ENCODE assay signal across 19 cellular contexts in the genomic region with DNA sequence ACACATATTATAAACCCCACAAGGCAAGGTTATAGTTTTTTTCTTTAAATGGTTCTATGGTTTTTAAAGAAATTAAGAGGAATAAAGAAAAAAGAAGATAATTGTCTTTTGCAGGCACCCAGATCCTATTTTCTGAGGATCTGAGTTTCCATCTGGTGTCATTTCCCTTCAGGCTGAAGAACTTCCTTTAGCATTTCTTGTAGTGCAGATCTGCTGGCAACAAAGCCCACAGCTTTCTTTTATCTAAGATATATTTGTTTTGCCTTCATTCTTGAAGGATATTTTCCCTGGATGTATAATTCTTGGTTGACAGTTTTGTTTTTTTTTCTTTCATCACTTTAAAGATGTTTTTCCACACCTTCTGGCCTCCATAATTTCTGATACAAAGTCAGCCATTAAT. TPM values are rescaled to one million over a fixed set of nuclear protein-coding genes. Genes with fewer than 3 reads are reported as not detected.
A peak's percentile ranks its signal among the peaks of the same experiment; 100 is the strongest.
DNase-seq lines count a peak whose midpoint lies in the region; ATAC-seq, FAIRE-seq and TF ChIP-seq lines count a peak whose summit lies in the region.
"Had no signal": no experiment of that assay in that cellular context is flagged by ENCODE, and none has a peak within 500 bp of the region (broad histone marks: within the 10 kb centered on the region; RNA-seq: fewer than 3 reads in every experiment).

No MANE protein-coding gene starts in this region.

- H3K27ac ChIP-seq in astrocyte (ENCODE audit: low read depth, low read length) (no peak overlapping the region), caudate nucleus (ENCODE audit: low read depth, low read length) (no peak overlapping the region), GM23338 (ENCODE audit: low read depth) (no peak overlapping the region)
- H3K27ac ChIP-seq: C4-2B, HL-60 had no signal

- ATAC-seq in GM21515 (IDR thresholded peaks at IDR 0.05; ENCODE audit: unreplicated experiment) (no peak), GM23338 (no peak)
- ATAC-seq: A549 had no signal

- no peak overlapping the region for H2AFZ ChIP-seq in astrocyte (ENCODE audit: low read depth, low read length)
- no peak overlapping the region for H2AFZ ChIP-seq in GM23338

- H3K27ac Mint-ChIP-seq in astrocyte (ENCODE audit: unreplicated experiment), result peak overlapping the region; percentile 27
- peak overlapping the region; percentile 11 to 43 (median 27) for H3K27ac Mint-ChIP-seq in nephron
- H3K27ac Mint-ChIP-seq in GM23338, result no peak overlapping the region
- H3K27ac Mint-ChIP-seq: CD4-positive, alpha-beta T cell had no signal

- H3K4me3 ChIP-seq in astrocyte (ENCODE audit: insufficient read depth, low read depth, low read length) (no peak overlapping the region), GM23338 (no peak overlapping the region)
- H3K4me3 ChIP-seq: A549 had no signal

- H3K9me2 ChIP-seq in GM23338 (ENCODE audit: insufficient read depth), result no peaks in the 10 kb centered on the region

- H3K9me3 Mint-ChIP-seq in astrocyte (ENCODE audit: unreplicated experiment) (peaks cover 6% of the 10 kb centered on the region), nephron (peaks cover 24% of the 10 kb centered on the region), GM23338 (no peaks in the 10 kb centered on the region; the same call in 2 of the 3 replicates)
- H3K9me3 Mint-ChIP-seq: CD4-positive, alpha-beta T cell; H9 had no signal

- FAIRE-seq in astrocyte (lab: Jason Lieb, UNC), result no peak
- FAIRE-seq in endometrium (lab: Jason Lieb, UNC), result peak; percentile 96
- FAIRE-seq: A549, D721Med, GM12892, GM18507, H1 had no signal

- peaks cover 7% of the 10 kb centered on the region for H3K9me3 ChIP-seq in astrocyte (ENCODE audit: insufficient read depth, low read depth, low read length)
- H3K9me3 ChIP-seq: Caco-2 had no signal

- H3K27me3 Mint-ChIP-seq in astrocyte (ENCODE audit: low read depth, unreplicated experiment) (peaks cover 7% of the 10 kb centered on the region), nephron (ENCODE audit: low read depth) (peaks cover 11% of the 10 kb centered on the region), GM23338 (ENCODE audit: insufficient read depth, low read depth, poor library complexity) (peaks cover 1% of the 10 kb centered on the region)

- peaks cover 2% of the 10 kb centered on the region for H3K36me3 Mint-ChIP-seq in astrocyte (ENCODE audit: low read depth, unreplicated experiment)
- H3K36me3 Mint-ChIP-seq in nephron (ENCODE audit: low read depth), result peaks cover 6% of the 10 kb centered on the region
- H3K36me3 Mint-ChIP-seq in GM23338 (ENCODE audit: low read depth), result no peaks in the 10 kb centered on the region

- H3K4me2 ChIP-seq in astrocyte (ENCODE audit: low read length) (no peak overlapping the region), GM23338 (no peak overlapping the region)
- H3K4me2 ChIP-seq: A549 had no signal

- H4K20me1 ChIP-seq in astrocyte (ENCODE audit: insufficient read depth, low read length), result no peaks in the 10 kb centered on the region
- no peaks in the 10 kb centered on the region for H4K20me1 ChIP-seq in GM23338 (replicated peaks; ENCODE audit: insufficient read depth)

- H3K4me1 Mint-ChIP-seq in astrocyte (ENCODE audit: low read depth, unreplicated experiment) (peaks cover 23% of the 10 kb centered on the region), nephron (peaks cover 4% of the 10 kb centered on the region), GM23338 (peaks cover 18% of the 10 kb centered on the region)

- H3K27me3 ChIP-seq in astrocyte (ENCODE audit: insufficient read depth, low read length) (no peaks in the 10 kb centered on the region), GM23338 (ENCODE audit: insufficient read depth) (no peaks in the 10 kb centered on the region)

- no peak overlapping the region for H3K4me3 Mint-ChIP-seq in astrocyte (ENCODE audit: unreplicated experiment)
- H3K4me3 Mint-ChIP-seq in nephron, result no peak overlapping the region
- H3K4me3 Mint-ChIP-seq in GM23338, result no peak overlapping the region
- H3K4me3 Mint-ChIP-seq: CD4-positive, alpha-beta T cell; H9 had no signal

- DNase-seq in astrocyte (ENCODE audit: low read depth), result no peak
- DNase-seq in caudate nucleus (lab: John Stamatoyannopoulos, UW), result no peak
- DNase-seq in GM23338 (ENCODE audit: low spot score), result no peak
- DNase-seq: AML-193; Caco-2; CD4-positive, alpha-beta T cell; DMS79; GDM1; H9 had no signal

- H3K9ac ChIP-seq in astrocyte (ENCODE audit: low read length), result no peak overlapping the region

- H3K79me2 ChIP-seq in astrocyte (ENCODE audit: insufficient read depth, low read length) (no peaks in the 10 kb centered on the region), GM23338 (replicated peaks; ENCODE audit: insufficient read depth) (no peaks in the 10 kb centered on the region)

- H3F3A ChIP-seq in GM23338 (replicated peaks; ENCODE audit: low read depth), result no peaks in the 10 kb centered on the region

- TF ChIP-seq CTCF in astrocyte (IDR thresholded peaks at IDR 0.05; ENCODE audit: insufficient read depth, low read depth, low read length) (no peak), nephron (IDR thresholded peaks at IDR 0.05; ENCODE audit: unreplicated experiment in 3 of 3) (no peak), GM23338 (conservative IDR thresholded peaks at IDR 0.05; ENCODE audit: low read depth in 2 of 2) (no peak)

- H3K36me3 ChIP-seq in astrocyte (ENCODE audit: insufficient read depth, low read length) (no peaks in the 10 kb centered on the region), GM23338 (ENCODE audit: insufficient read depth) (no peaks in the 10 kb centered on the region)

- peaks cover 13% of the 10 kb centered on the region for H3K4me1 ChIP-seq in astrocyte (ENCODE audit: insufficient read depth, low read length)
- peaks cover under 1% of the 10 kb centered on the region; the same call in 1 of the 2 replicates for H3K4me1 ChIP-seq in GM23338 (ENCODE audit: insufficient read depth)
- H3K4me1 ChIP-seq: Caco-2 had no signal

TF ChIP-seq in GM23338, 12 proteins besides CTCF, POLR2A, EP300 and RAD21 (continues in another document):
- TF ChIP-seq ZNF114 (CRISPR knock-in tag; IDR thresholded peaks at IDR 0.05), result no peak
- TF ChIP-seq POLR2AphosphoS5 (IDR thresholded peaks at IDR 0.05; ENCODE audit: low read depth), result no peak
- no peak for TF ChIP-seq JUNB (IDR thresholded peaks at IDR 0.05; ENCODE audit: unreplicated experiment)
- TF ChIP-seq ZNF331 (CRISPR knock-in tag; IDR thresholded peaks at IDR 0.05; ENCODE audit: low read depth), result no peak
- TF ChIP-seq, protein P1, sequence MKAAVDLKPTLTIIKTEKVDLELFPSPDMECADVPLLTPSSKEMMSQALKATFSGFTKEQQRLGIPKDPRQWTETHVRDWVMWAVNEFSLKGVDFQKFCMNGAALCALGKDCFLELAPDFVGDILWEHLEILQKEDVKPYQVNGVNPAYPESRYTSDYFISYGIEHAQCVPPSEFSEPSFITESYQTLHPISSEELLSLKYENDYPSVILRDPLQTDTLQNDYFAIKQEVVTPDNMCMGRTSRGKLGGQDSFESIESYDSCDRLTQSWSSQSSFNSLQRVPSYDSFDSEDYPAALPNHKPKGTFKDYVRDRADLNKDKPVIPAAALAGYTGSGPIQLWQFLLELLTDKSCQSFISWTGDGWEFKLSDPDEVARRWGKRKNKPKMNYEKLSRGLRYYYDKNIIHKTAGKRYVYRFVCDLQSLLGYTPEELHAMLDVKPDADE (IDR thresholded peaks at IDR 0.05), result no peak
- no peak for TF ChIP-seq CREB1 (CRISPR knock-in tag; IDR thresholded peaks at IDR 0.05; ENCODE audit: low read depth)
- no peak for TF ChIP-seq STAT1 (IDR thresholded peaks at IDR 0.05; ENCODE audit: unreplicated experiment)
- TF ChIP-seq REST (IDR thresholded peaks at IDR 0.05; ENCODE audit: unreplicated experiment), result no peak

RNA-seq across cellular contexts. Expression of gene PMEPA1, which starts 57.6 kb away (rescaled TPM):
- 49.4 and 65.1 TPM in 2 replicates for total RNA-seq in astrocyte
- 7.3 and 8.9 TPM in 2 replicates for total RNA-seq in GM23338 (2014; rRNA removed; shearing (Covaris generic))
- polyA plus RNA-seq in GM23338 (2016; fragmentation: Nextera tagmentation; extraction: Ambion mirVana), result 13.5 and 15.4 TPM in 2 replicates
